In the genomic region with DNA sequence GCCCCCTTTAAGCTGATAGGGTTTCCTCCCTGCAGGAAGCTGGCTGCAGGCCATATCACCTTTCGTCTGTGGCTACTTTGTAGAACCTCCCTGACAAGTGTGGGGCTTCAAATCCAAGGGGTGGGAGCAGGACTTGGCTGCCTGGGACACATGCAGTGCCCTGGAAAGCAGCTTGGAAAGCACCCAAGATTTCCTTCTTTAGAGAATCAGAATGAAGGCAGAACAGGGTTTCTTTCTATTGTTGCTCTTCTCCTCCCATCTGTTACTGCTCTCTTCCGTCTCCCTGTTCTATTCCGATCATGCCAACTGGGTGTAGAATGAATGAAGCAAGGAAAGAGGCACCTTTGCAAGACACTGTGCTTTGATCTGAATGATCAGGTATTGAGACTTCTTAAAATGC, we compare ENCODE assay signal across 16 cellular contexts.
"Had no signal": no experiment of that assay in that cellular context is flagged by ENCODE, and none has a peak within 500 bp of the region (broad histone marks: within the 10 kb centered on the region; RNA-seq: fewer than 3 reads in every experiment).

No MANE protein-coding gene starts in this region.

- H3K4me3 ChIP-seq: colonic mucosa, heart left ventricle, right atrium auricular region, sigmoid colon, skin epidermis had no signal

- H3K27ac ChIP-seq: colonic mucosa, heart left ventricle, right atrium auricular region, sigmoid colon, skin epidermis had no signal

- ATAC-seq: heart left ventricle; left lobe of liver; natural killer cell; stimulated activated naive B cell treated with anti-CD40 and anti-IgM and Interleukin-4, amounts not matched to agents 10 μg/mL and 1 μg/mL and 100 μg/mL, for 72 hours; stimulated activated naive CD8-positive, alpha-beta T cell treated with anti-CD3 and anti-CD28 coated beads, Interleukin-15, amount 100 ng/mL, for 72 hours had no signal

- H3K36me3 ChIP-seq: colonic mucosa, heart left ventricle, right atrium auricular region, sigmoid colon had no signal

- H3K27me3 ChIP-seq: colonic mucosa, heart left ventricle, right atrium auricular region, sigmoid colon had no signal

- H3K4me1 ChIP-seq: colonic mucosa, heart left ventricle, right atrium auricular region, sigmoid colon had no signal

- DNase-seq: colonic mucosa; dermis blood vessel endothelial cell; foreskin melanocyte; heart left ventricle; mammary epithelial cell; natural killer cell; posterior cingulate gyrus; sigmoid colon; stimulated activated CD4-positive, alpha-beta T cell treated with anti-CD3 and anti-CD28 coated beads, Interleukin-2, amount 100 ng/mL, for 24 hours; stimulated activated CD4-positive, alpha-beta T cell treated with anti-CD3 and anti-CD28 coated beads, Interleukin-4, amount 100 ng/mL, for 4 hours; stimulated activated naive B cell treated with anti-CD40 and anti-IgM and Interleukin-4, amounts not matched to agents 10 μg/mL and 1 μg/mL and 100 μg/mL, for 72 hours; stimulated activated naive CD8-positive, alpha-beta T cell treated with anti-CD3 and anti-CD28 coated beads, Interleukin-15, amount 100 ng/mL, for 72 hours; trophoblast cell had no signal

- H3K9me3 ChIP-seq: colonic mucosa, right atrium auricular region, sigmoid colon had no signal
